ENCODE assay signal across 10 cellular contexts in the genomic region with DNA sequence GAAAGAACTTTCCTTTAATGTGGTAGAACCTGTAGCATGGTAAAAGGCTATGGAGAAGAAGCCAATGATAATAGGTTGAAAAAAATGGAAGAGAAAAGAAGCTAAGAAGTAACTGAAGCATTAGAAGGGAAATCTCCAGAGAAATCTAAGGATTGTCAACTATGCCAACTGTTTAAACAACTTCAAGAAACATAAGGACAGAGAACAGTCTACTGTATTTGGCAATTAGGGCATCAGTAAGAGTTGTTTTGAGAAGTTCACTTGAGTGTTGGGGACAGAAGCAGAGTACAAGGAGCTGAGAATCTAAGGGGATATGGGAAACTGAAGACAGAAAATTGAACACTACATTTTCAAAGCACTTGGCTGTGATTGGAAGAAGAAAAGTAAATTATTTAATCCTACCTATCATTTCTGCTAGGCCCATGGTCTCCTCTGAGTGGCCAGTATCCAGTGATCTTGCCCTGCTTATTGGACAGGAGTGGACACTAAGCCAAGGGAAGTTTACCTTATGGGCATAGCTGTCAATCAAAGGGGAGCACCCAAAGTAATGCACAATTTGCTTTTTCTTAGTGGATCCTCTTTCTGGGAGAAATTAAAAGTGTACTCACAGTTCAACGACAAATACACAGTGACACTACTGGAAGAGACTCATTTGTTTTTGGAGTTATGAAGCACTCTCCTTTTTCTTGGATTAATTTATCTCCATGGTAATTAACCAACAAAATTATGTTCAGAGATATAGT. TPM values are rescaled to one million over a fixed set of nuclear protein-coding genes. Genes with fewer than 3 reads are reported as not detected.
DNase-seq lines count a peak whose midpoint lies in the region; ATAC-seq and TF ChIP-seq lines count a peak whose summit lies in the region.
"Had no signal": no experiment of that assay in that cellular context is flagged by ENCODE, and none has a peak within 500 bp of the region (broad histone marks: within the 10 kb centered on the region; RNA-seq: fewer than 3 reads in every experiment).

No MANE protein-coding gene starts in this region.

- H3K4me2 ChIP-seq in GM23338 (no peak overlapping the region), PC-9 (peak overlapping the region; percentile 48)

- DNase-seq in GM23338 (ENCODE audit: low spot score) (no peak), PC-9 (no peak), esophagus squamous epithelium (lab: John Stamatoyannopoulos, UW) (no peak), stomach (no peak), HPDE6-E6E7 (ENCODE audit: extremely low spot score) (no peak), MV-4-11 (lab: John Stamatoyannopoulos, UW) (no peak)
- DNase-seq: right lobe of liver had no signal

- H3K9me3 Mint-ChIP-seq in GM23338: peaks cover 10% of the 10 kb centered on the region; the same call in 2 of the 3 replicates

- H3K9me3 ChIP-seq in PC-9 (ENCODE audit: insufficient read depth, low read depth): peaks cover 38% of the 10 kb centered on the region
- H3K9me3 ChIP-seq in esophagus squamous epithelium: no peaks in the 10 kb centered on the region
- no peaks in the 10 kb centered on the region for H3K9me3 ChIP-seq in stomach
- H3K9me3 ChIP-seq: Caco-2, right lobe of liver had no signal

- no peak for TF ChIP-seq EP300 in stomach (IDR thresholded peaks at IDR 0.05)

- no peaks in the 10 kb centered on the region; the same call in 2 of the 3 replicates for H3K4me1 Mint-ChIP-seq in GM23338

- intact Hi-C loops in PC-9 (cut with micrococcal nuclease; ENCODE audit: unreplicated experiment) (no loop called here), esophagus squamous epithelium (cut with DNase I) (no loop called here), stomach (cut with DNase I; ENCODE audit: low total_unique reads) (no loop called here)

- H4K20me1 ChIP-seq in GM23338 (replicated peaks; ENCODE audit: insufficient read depth): no peaks in the 10 kb centered on the region
- H4K20me1 ChIP-seq in PC-9 (ENCODE audit: insufficient read depth): no peaks in the 10 kb centered on the region

- H2AFZ ChIP-seq in GM23338 (0 out of 2 replicates have a peak overlapping the region, but pooled peaks have one; percentile 20), PC-9 (peak overlapping the region; percentile 61)

- CTCF ChIA-PET in PC-9 (lab: Charles Lee): interaction anchor here (0.5 to 2.2 kb wide), 4 partner anchors 19 to 1429 kb away, joined by 3 to 7 read pairs (median 4); a partner anchor contains a TSS

- H3K9me2 ChIP-seq in GM23338 (ENCODE audit: insufficient read depth) (peaks cover 15% of the 10 kb centered on the region; the same call in 1 of the 2 replicates), PC-9 (ENCODE audit: insufficient read depth) (no peaks in the 10 kb centered on the region)

- no peaks in the 10 kb centered on the region for H3K27me3 Mint-ChIP-seq in GM23338 (ENCODE audit: insufficient read depth, low read depth, poor library complexity)

- 63 to 65% methylated on average over 1 of the region's 1 CpG for WGBS in esophagus squamous epithelium, 2 donors
- WGBS in stomach, 5 donors: 76 to 85% (median 76%) methylated on average over 1 of the region's 1 CpG

- TF ChIP-seq POLR2A in esophagus squamous epithelium (IDR thresholded peaks at IDR 0.05): no peak
- no peak for TF ChIP-seq POLR2A in stomach (IDR thresholded peaks at IDR 0.05)

- no peaks in the 10 kb centered on the region for H3K79me2 ChIP-seq in GM23338 (replicated peaks; ENCODE audit: insufficient read depth)
- no peaks in the 10 kb centered on the region for H3K79me2 ChIP-seq in PC-9 (ENCODE audit: low read depth)

- ATAC-seq in GM23338 (no peak), GM18873 (IDR thresholded peaks at IDR 0.05; ENCODE audit: low FRiP score, unreplicated experiment) (no peak)

- H3K27ac Mint-ChIP-seq in GM23338: no peak overlapping the region

- H3K36me3 ChIP-seq in GM23338 (ENCODE audit: insufficient read depth) (no peaks in the 10 kb centered on the region), PC-9 (ENCODE audit: low read depth) (no peaks in the 10 kb centered on the region), esophagus squamous epithelium (no peaks in the 10 kb centered on the region), stomach (no peaks in the 10 kb centered on the region)
- H3K36me3 ChIP-seq: right lobe of liver had no signal

- POLR2A ChIA-PET in PC-9 (lab: Charles Lee; ENCODE audit: unreplicated experiment): interaction anchor here (0.6 kb wide), 3 partner anchors 38 to 999 kb away, joined by 3 to 7 read pairs (median 3); no protein-coding TSS in a partner anchor

- no peak overlapping the region for H3K4me3 Mint-ChIP-seq in GM23338

- no peaks in the 10 kb centered on the region for H3K36me3 Mint-ChIP-seq in GM23338 (ENCODE audit: low read depth)

- H3K4me1 ChIP-seq in GM23338 (ENCODE audit: insufficient read depth): no peaks in the 10 kb centered on the region
- H3K4me1 ChIP-seq in PC-9 (replicated peaks; ENCODE audit: insufficient read depth): peaks cover 30% of the 10 kb centered on the region
- peaks cover 6 to 16% (median 11%) of the 10 kb centered on the region in 3 donors for H3K4me1 ChIP-seq in esophagus squamous epithelium
- peaks cover 0 to 19% (median 13%) of the 10 kb centered on the region in 4 donors for H3K4me1 ChIP-seq in stomach
- H3K4me1 ChIP-seq: right lobe of liver had no signal

- no peak overlapping the region for H3K27ac ChIP-seq in GM23338 (ENCODE audit: low read depth)
- H3K27ac ChIP-seq in PC-9: peak overlapping the region; percentile 85
- peak overlapping the region in 3 of 4 donors; percentile 17 to 71 (median 55) for H3K27ac ChIP-seq in esophagus squamous epithelium
- peak overlapping the region in 3 of 5 donors; percentile 38 to 72 (median 68) for H3K27ac ChIP-seq in stomach
- H3K27ac ChIP-seq: right lobe of liver, RWPE1 had no signal

- no peaks in the 10 kb centered on the region for H3F3A ChIP-seq in GM23338 (replicated peaks; ENCODE audit: low read depth)
- H3F3A ChIP-seq in PC-9 (ENCODE audit: insufficient read depth, low read depth): peaks cover 27% of the 10 kb centered on the region; the same call in 1 of the 2 replicates

- BruUV-seq in PC-9 (replicated peaks; lab: Mats Ljungman, UMichigan): TSS peak; percentile 87

- TF ChIP-seq CTCF in GM23338 (conservative IDR thresholded peaks at IDR 0.05; ENCODE audit: low read depth in 2 of 2) (no peak), PC-9 (conservative IDR thresholded peaks at IDR 0.05) (no peak), esophagus squamous epithelium (IDR thresholded peaks at IDR 0.05) (no peak), stomach (IDR thresholded peaks at IDR 0.05) (no peak)

- H3K27me3 ChIP-seq in GM23338 (ENCODE audit: insufficient read depth): no peaks in the 10 kb centered on the region
- no peaks in the 10 kb centered on the region for H3K27me3 ChIP-seq in PC-9 (ENCODE audit: insufficient read depth, low read depth)
- H3K27me3 ChIP-seq in esophagus squamous epithelium: no peaks in the 10 kb centered on the region
- no peaks in the 10 kb centered on the region for H3K27me3 ChIP-seq in stomach
- H3K27me3 ChIP-seq: right lobe of liver had no signal

- no peak overlapping the region for H3K4me3 ChIP-seq in GM23338
- H3K4me3 ChIP-seq in PC-9: peak overlapping the region; percentile 17; the same call in 1 of the 2 replicates
- H3K4me3 ChIP-seq in esophagus squamous epithelium: no peak overlapping the region
- no peak overlapping the region for H3K4me3 ChIP-seq in stomach
- H3K4me3 ChIP-seq: right lobe of liver had no signal

TF ChIP-seq in GM23338, 12 proteins besides CTCF, POLR2A, EP300 and RAD21 (continues in another document):
- TF ChIP-seq JUNB (IDR thresholded peaks at IDR 0.05; ENCODE audit: unreplicated experiment): no peak

RNA-seq across cellular contexts. Expression of a gene that starts 56.5 kb away (rescaled TPM):
- total RNA-seq in GM23338 (2014; rRNA removed; shearing (Covaris generic)): 19.1 and 32.3 TPM in 2 replicates
- polyA plus RNA-seq in GM23338 (2016; fragmentation: Nextera tagmentation; extraction: Ambion mirVana) (8.4 and 9.8 TPM in 2 replicates), stomach (10 to 100 TPM; 11.1 to 18.2 (median 11.6) TPM)
- total RNA-seq in PC-9 (2021) (18.4 and 27.5 TPM in 2 replicates), esophagus squamous epithelium (10 to 100 TPM in 1 of 4 donors, 1 to 10 TPM in 3; 3.3 to 19.5 (median 4.8) TPM), stomach (10 to 100 TPM in 2 of 5 donors, 1 to 10 TPM in 3; 1.3 to 92.7 (median 8.1) TPM)
